In genomic region chr16:19411298-19411697, GRCh38 we compare ENCODE assay signal across 12 cellular contexts. TPM values are rescaled to one million over a fixed set of nuclear protein-coding genes. Genes with fewer than 3 reads are reported as not detected.
A peak's percentile ranks its signal among the peaks of the same experiment; 100 is the strongest.
DNase-seq lines count a peak whose midpoint lies in the region; ATAC-seq and TF ChIP-seq lines count a peak whose summit lies in the region.
"Had no signal": no experiment of that assay in that cellular context is flagged by ENCODE, and none has a peak within 500 bp of the region (broad histone marks: within the 10 kb centered on the region; RNA-seq: fewer than 3 reads in every experiment).

No MANE protein-coding gene starts in this region.

- POLR2A ChIA-PET in activated CD4-positive, alpha-beta memory T cell treated with anti-CD3 and anti-CD28 coated beads for 36 hours (lab: Charles Lee): no interaction called here

- TF ChIP-seq CTCF in lung (IDR thresholded peaks at IDR 0.05; ENCODE audit: control extremely low read depth, extremely low read depth) (no peak), type B pancreatic cell (conservative IDR thresholded peaks at IDR 0.05) (no peak)

- 51 to 53% methylated on average over 3 of the region's 3 CpGs for WGBS in lung, 2 donors

- intact Hi-C loops in activated CD4-positive, alpha-beta memory T cell treated with anti-CD3 and anti-CD28 coated beads for 36 hours (cut with micrococcal nuclease): no loop called here

- H3K4me1 Mint-ChIP-seq in activated T-cell treated with anti-CD3 and anti-CD28 coated beads, Interleukin-2, amount 50 U/mL, for 72 hours (ENCODE audit: low read depth): peaks cover 5% of the 10 kb centered on the region
- peaks cover 6% of the 10 kb centered on the region for H3K4me1 Mint-ChIP-seq in activated CD4-positive, alpha-beta memory T cell treated with anti-CD3 and anti-CD28 coated beads for 36 hours (ENCODE audit: low read depth)
- peaks cover 11% of the 10 kb centered on the region for H3K4me1 Mint-ChIP-seq in type B pancreatic cell (ENCODE audit: unreplicated experiment)

- CTCF ChIA-PET in activated CD4-positive, alpha-beta memory T cell treated with anti-CD3 and anti-CD28 coated beads for 36 hours (lab: Charles Lee): no interaction called here

- H3K36me3 Mint-ChIP-seq in activated T-cell treated with anti-CD3 and anti-CD28 coated beads, Interleukin-2, amount 50 U/mL, for 72 hours (ENCODE audit: insufficient read depth in 2 of 2): peaks cover 2 to 5% of the 10 kb centered on the region in 2 donors
- no peaks in the 10 kb centered on the region for H3K36me3 Mint-ChIP-seq in activated CD4-positive, alpha-beta memory T cell treated with anti-CD3 and anti-CD28 coated beads for 36 hours
- peaks cover 3% of the 10 kb centered on the region for H3K36me3 Mint-ChIP-seq in type B pancreatic cell

- H3K9me3 Mint-ChIP-seq in activated T-cell treated with anti-CD3 and anti-CD28 coated beads, Interleukin-2, amount 50 U/mL, for 72 hours: peaks cover 3 to 4% of the 10 kb centered on the region in 2 donors
- H3K9me3 Mint-ChIP-seq in activated CD4-positive, alpha-beta memory T cell treated with anti-CD3 and anti-CD28 coated beads for 36 hours: peaks cover 16% of the 10 kb centered on the region
- peaks cover 4% of the 10 kb centered on the region for H3K9me3 Mint-ChIP-seq in type B pancreatic cell

- H3K9me3 ChIP-seq in lung (ENCODE audit: control insufficient read depth in 2 of 2, insufficient read depth in 1 of 2, low read length in 1 of 2): peaks cover 0 to 5% of the 10 kb centered on the region in 2 donors
- H3K9me3 ChIP-seq: gastrocnemius medialis, SK-N-SH had no signal

- no peak for DNase-seq in activated T-cell treated with anti-CD3 and anti-CD28 coated beads, Interleukin-2, amount 50 U/mL, for 72 hours
- no peak for DNase-seq in activated T-cell treated with anti-CD3 and anti-CD28 coated beads, Interleukin-2, amount 50 U/mL, for 1 hour
- no peak for DNase-seq in activated CD4-positive, alpha-beta memory T cell treated with anti-CD3 and anti-CD28 coated beads for 36 hours
- DNase-seq in lung (ENCODE audit: low spot score) (no peak), type B pancreatic cell (ENCODE audit: extremely low spot score, unreplicated experiment) (no peak), GDM1 (lab: John Stamatoyannopoulos, UW) (no peak), dermis blood vessel endothelial cell (no peak), SIG-M5 treated with dmso at 0.1 percent for 504 hours (lab: John Stamatoyannopoulos, UW; ENCODE audit: unreplicated experiment) (no peak)
- DNase-seq: activated CD4-positive, alpha-beta T cell treated with anti-CD3 and anti-CD28 coated beads, Interleukin-2, amount 50 U/mL, for 1 hour; effector memory CD4-positive, alpha-beta T cell; gastrocnemius medialis had no signal

- H3K27me3 ChIP-seq in lung (ENCODE audit: control insufficient read depth, insufficient read depth): no peaks in the 10 kb centered on the region

- ATAC-seq in activated T-cell treated with anti-CD3 and anti-CD28 coated beads, Interleukin-2, amount 50 U/mL, for 72 hours (replicated peaks in 1 of 2): no peak
- ATAC-seq in lung (ENCODE audit: insufficient read depth, low FRiP score): no peak
- ATAC-seq: gastrocnemius medialis had no signal

- no peak overlapping the region for H3K27ac Mint-ChIP-seq in activated T-cell treated with anti-CD3 and anti-CD28 coated beads, Interleukin-2, amount 50 U/mL, for 72 hours
- H3K27ac Mint-ChIP-seq in activated CD4-positive, alpha-beta memory T cell treated with anti-CD3 and anti-CD28 coated beads for 36 hours: no peak overlapping the region
- peak overlapping the region; percentile 92 for H3K27ac Mint-ChIP-seq in type B pancreatic cell

- peak overlapping the region; percentile 37 for H3K4me3 ChIP-seq in lung

- peaks cover 0 to 2% of the 10 kb centered on the region in 2 donors for H3K4me1 ChIP-seq in lung (ENCODE audit: control insufficient read depth in 2 of 2, insufficient read depth in 2 of 2, low read length in 2 of 2)
- H3K4me1 ChIP-seq: gastrocnemius medialis had no signal

- no peaks in the 10 kb centered on the region for H3K36me3 ChIP-seq in lung (ENCODE audit: control insufficient read depth in 2 of 2, insufficient read depth in 2 of 2, low read length in 2 of 2)
- H3K36me3 ChIP-seq: gastrocnemius medialis had no signal

- H3K27me3 Mint-ChIP-seq in activated T-cell treated with anti-CD3 and anti-CD28 coated beads, Interleukin-2, amount 50 U/mL, for 72 hours (ENCODE audit: low read depth): peaks cover 37% of the 10 kb centered on the region
- peaks cover 29% of the 10 kb centered on the region for H3K27me3 Mint-ChIP-seq in activated CD4-positive, alpha-beta memory T cell treated with anti-CD3 and anti-CD28 coated beads for 36 hours
- peaks cover 31% of the 10 kb centered on the region for H3K27me3 Mint-ChIP-seq in type B pancreatic cell

- H3K4me3 Mint-ChIP-seq in activated T-cell treated with anti-CD3 and anti-CD28 coated beads, Interleukin-2, amount 50 U/mL, for 72 hours: peak overlapping the region; percentile 47 to 68
- H3K4me3 Mint-ChIP-seq in activated CD4-positive, alpha-beta memory T cell treated with anti-CD3 and anti-CD28 coated beads for 36 hours: peak overlapping the region; percentile 8
- H3K4me3 Mint-ChIP-seq in type B pancreatic cell: peak overlapping the region; percentile 92

- peak overlapping the region in 1 of 2 donors; percentile 94 for H3K27ac ChIP-seq in lung (ENCODE audit: low read depth in 1 of 2, low read length in 1 of 2)
- H3K27ac ChIP-seq: gastrocnemius medialis had no signal

RNA-seq across cellular contexts. Expression of gene TMC5, which starts 6.4 kb away (rescaled TPM):
- not detected for total RNA-seq in activated T-cell treated with anti-CD3 and anti-CD28 coated beads, Interleukin-2, amount 50 U/mL, for 72 hours
- not detected for total RNA-seq in activated CD4-positive, alpha-beta memory T cell treated with anti-CD3 and anti-CD28 coated beads for 36 hours
- total RNA-seq in lung: 100 to 1,000 TPM in 1 of 2 donors, 10 to 100 TPM in 1; 56.3 to 129 TPM
- polyA plus RNA-seq in lung: 10 to 100 TPM; 43.2 to 50.5 TPM
- total RNA-seq in type B pancreatic cell (ENCODE audit: low replicate concordance): 9.1 and 22.1 TPM in 2 replicates
- 0.05 TPM in 1 of 2 replicates, not detected in the other for total RNA-seq in dermis blood vessel endothelial cell
- polyA plus RNA-seq: SK-N-SH had no signal

Comparison
In these comparisons a context has a peak if more than half of its experiments do, and no peak if none do; other contexts are left out.
1. H3K4me3 Mint-ChIP-seq: peak in every context shown above with its lines; median percentile 92 in type B pancreatic cell; 58 in activated T-cell treated with anti-CD3 and anti-CD28 coated beads, Interleukin-2, amount 50 U/mL, for 72 hours; 8 in activated CD4-positive, alpha-beta memory T cell treated with anti-CD3 and anti-CD28 coated beads for 36 hours.